ENCODE assay signal across 8 cellular contexts in the genomic region with DNA sequence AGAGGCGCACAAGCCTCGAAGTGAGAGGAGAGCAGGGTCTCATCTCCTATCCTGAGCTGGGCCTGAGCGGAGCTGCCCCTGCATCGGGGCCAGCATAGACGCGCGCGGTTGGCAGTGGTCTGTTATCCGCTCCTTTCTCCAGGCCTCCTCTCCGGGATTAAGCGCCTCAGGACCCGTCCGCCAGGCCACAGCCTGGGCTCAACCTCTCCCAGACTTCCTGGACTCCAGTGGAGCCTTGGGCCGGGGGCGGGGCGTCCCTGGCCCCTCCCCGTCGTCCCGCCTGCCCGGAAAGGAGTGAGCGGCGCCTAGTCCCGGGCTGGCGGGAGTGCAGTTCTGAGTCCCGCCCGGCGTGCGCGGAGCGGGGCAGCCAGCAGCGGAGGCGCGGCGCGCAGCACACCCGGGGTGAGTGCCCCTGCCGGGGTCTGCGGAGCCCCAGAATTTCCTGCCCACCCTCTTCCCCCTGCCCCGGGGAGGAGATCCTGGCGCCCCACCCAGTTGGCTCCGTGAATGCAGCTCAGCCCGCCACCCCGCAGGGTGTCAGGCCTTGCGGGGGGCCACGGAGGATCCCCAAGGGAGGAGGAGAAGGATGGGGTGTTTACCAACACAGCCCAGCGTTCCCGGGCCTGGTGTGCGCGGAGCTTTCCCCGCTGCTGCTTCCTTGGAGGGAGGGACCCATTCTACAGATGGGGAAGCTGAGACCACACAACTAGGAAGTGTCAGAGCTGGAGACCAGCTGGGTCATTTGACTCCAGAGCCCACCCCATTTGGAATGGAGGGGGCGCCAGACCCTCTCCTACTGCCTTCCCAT. TPM values are rescaled to one million over a fixed set of nuclear protein-coding genes. Genes with fewer than 3 reads are reported as not detected.
DNase-seq lines count a peak whose midpoint lies in the region; ATAC-seq and TF ChIP-seq lines count a peak whose summit lies in the region.

A gene with protein sequence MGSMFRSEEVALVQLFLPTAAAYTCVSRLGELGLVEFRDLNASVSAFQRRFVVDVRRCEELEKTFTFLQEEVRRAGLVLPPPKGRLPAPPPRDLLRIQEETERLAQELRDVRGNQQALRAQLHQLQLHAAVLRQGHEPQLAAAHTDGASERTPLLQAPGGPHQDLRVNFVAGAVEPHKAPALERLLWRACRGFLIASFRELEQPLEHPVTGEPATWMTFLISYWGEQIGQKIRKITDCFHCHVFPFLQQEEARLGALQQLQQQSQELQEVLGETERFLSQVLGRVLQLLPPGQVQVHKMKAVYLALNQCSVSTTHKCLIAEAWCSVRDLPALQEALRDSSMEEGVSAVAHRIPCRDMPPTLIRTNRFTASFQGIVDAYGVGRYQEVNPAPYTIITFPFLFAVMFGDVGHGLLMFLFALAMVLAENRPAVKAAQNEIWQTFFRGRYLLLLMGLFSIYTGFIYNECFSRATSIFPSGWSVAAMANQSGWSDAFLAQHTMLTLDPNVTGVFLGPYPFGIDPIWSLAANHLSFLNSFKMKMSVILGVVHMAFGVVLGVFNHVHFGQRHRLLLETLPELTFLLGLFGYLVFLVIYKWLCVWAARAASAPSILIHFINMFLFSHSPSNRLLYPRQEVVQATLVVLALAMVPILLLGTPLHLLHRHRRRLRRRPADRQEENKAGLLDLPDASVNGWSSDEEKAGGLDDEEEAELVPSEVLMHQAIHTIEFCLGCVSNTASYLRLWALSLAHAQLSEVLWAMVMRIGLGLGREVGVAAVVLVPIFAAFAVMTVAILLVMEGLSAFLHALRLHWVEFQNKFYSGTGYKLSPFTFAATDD (plus strand): TSS at position 308 of the 808 bp plus-strand sequence. CDS start 2,247 bp downstream, outside the sequence.

- ATAC-seq in CD4-positive, alpha-beta T cell (ENCODE audit: poor library complexity): peak; percentile 55
- peak; percentile 84 for ATAC-seq in Panc1
- ATAC-seq in activated T-helper 17 cell treated with anti-CD3 and anti-CD28 coated beads, Interleukin-2, amount 50 U/mL, for 72 hours (replicated peaks): peak; percentile 80
- peak; percentile 59 to 72 for ATAC-seq in naive thymus-derived CD8-positive, alpha-beta T cell
- no peak for ATAC-seq in HG03139 (IDR thresholded peaks at IDR 0.05; ENCODE audit: unreplicated experiment)

- peaks cover 4% of the 10 kb centered on the region for H3K36me3 ChIP-seq in H7 (replicated peaks; ENCODE audit: control insufficient read depth, insufficient read depth, low read length)
- peaks cover 5% of the 10 kb centered on the region; the same call in 1 of the 2 replicates for H3K36me3 ChIP-seq in Panc1 (ENCODE audit: control insufficient read depth, insufficient read depth, low read length)

- no peaks in the 10 kb centered on the region for H3K9me3 Mint-ChIP-seq in CD4-positive, alpha-beta T cell
- H3K9me3 Mint-ChIP-seq in activated T-helper 17 cell treated with anti-CD3 and anti-CD28 coated beads, Interleukin-2, amount 50 U/mL, for 72 hours: no peaks in the 10 kb centered on the region
- no peaks in the 10 kb centered on the region for H3K9me3 Mint-ChIP-seq in naive thymus-derived CD8-positive, alpha-beta T cell

- peaks cover 33% of the 10 kb centered on the region for H3K4me1 ChIP-seq in Panc1 (ENCODE audit: control insufficient read depth, insufficient read depth, low read length)

- peaks cover 29% of the 10 kb centered on the region for H3K4me1 Mint-ChIP-seq in CD4-positive, alpha-beta T cell (ENCODE audit: low read depth)
- H3K4me1 Mint-ChIP-seq in activated T-helper 17 cell treated with anti-CD3 and anti-CD28 coated beads, Interleukin-2, amount 50 U/mL, for 72 hours: peaks cover 7% of the 10 kb centered on the region
- H3K4me1 Mint-ChIP-seq in naive thymus-derived CD8-positive, alpha-beta T cell: peaks cover 15 to 40% (median 38%) of the 10 kb centered on the region in 4 donors

- H3K27ac Mint-ChIP-seq in CD4-positive, alpha-beta T cell: peak within 1 kb of the TSS; percentile 92
- H3K27ac Mint-ChIP-seq in activated T-helper 17 cell treated with anti-CD3 and anti-CD28 coated beads, Interleukin-2, amount 50 U/mL, for 72 hours: peak within 1 kb of the TSS; percentile 94
- peak within 1 kb of the TSS; percentile 91 to 97 (median 94) for H3K27ac Mint-ChIP-seq in naive thymus-derived CD8-positive, alpha-beta T cell

- peak in 8 of 10 experiments; percentile 12 to 62 (median 44) for DNase-seq in CD4-positive, alpha-beta T cell
- DNase-seq in H7: peak; percentile 98
- DNase-seq in Panc1 (ENCODE audit: low read depth, low spot score): no peak
- DNase-seq in fibroblast of pulmonary artery (ENCODE audit: low read depth): peak; percentile 78
- peak in 8 of 10 donors; percentile 30 to 58 (median 44) for DNase-seq in naive thymus-derived CD8-positive, alpha-beta T cell
- DNase-seq in substantia nigra (lab: John Stamatoyannopoulos, UW): peak in 34 of 49 donors; percentile 10 to 70 (median 37)

- H3K36me3 Mint-ChIP-seq in CD4-positive, alpha-beta T cell (ENCODE audit: low read depth): peaks cover 9% of the 10 kb centered on the region
- peaks cover 30% of the 10 kb centered on the region for H3K36me3 Mint-ChIP-seq in activated T-helper 17 cell treated with anti-CD3 and anti-CD28 coated beads, Interleukin-2, amount 50 U/mL, for 72 hours (ENCODE audit: low read depth)
- H3K36me3 Mint-ChIP-seq in naive thymus-derived CD8-positive, alpha-beta T cell: peaks cover 0 to 12% (median 0%) of the 10 kb centered on the region in 3 donors

- POLR2A ChIA-PET in CD4-positive, alpha-beta T cell (lab: Charles Lee): interaction anchor here (0.9 to 1.7 kb wide), 3 partner anchors 9 to 34 kb away, joined by 3 to 9 read pairs (median 3); a partner anchor contains a TSS
- POLR2A ChIA-PET in Panc1 (lab: Charles Lee): interaction anchor here (0.6 kb wide), 1 partner anchor 154 kb away, joined by 3 read pairs; no protein-coding TSS in a partner anchor
- POLR2A ChIA-PET in naive thymus-derived CD8-positive, alpha-beta T cell (lab: Charles Lee): interaction anchor here (1.1 to 3.5 kb wide), 6 partner anchors 8 to 172 kb away, joined by 3 to 23 read pairs (median 6); a partner anchor contains a TSS

- CTCF ChIA-PET in CD4-positive, alpha-beta T cell (lab: Charles Lee): interaction anchor here (0.9 kb wide), 1 partner anchor 171 kb away, joined by 4 read pairs; no protein-coding TSS in a partner anchor
- CTCF ChIA-PET in Panc1 (lab: Charles Lee): no interaction called here

- H3K27ac ChIP-seq in CD4-positive, alpha-beta T cell (ENCODE audit: low read depth, low read length): peak within 1 kb of the TSS; percentile 77
- H3K27ac ChIP-seq in Panc1 (ENCODE audit: low read length) (peak within 1 kb of the TSS; percentile 94), substantia nigra (ENCODE audit: low read depth, low read length, poor library complexity, severe bottlenecking) (peak within 1 kb of the TSS; percentile 72)

- no peak for TF ChIP-seq CTCF in CD4-positive, alpha-beta T cell (IDR thresholded peaks at IDR 0.05)
- TF ChIP-seq CTCF in Panc1 (IDR thresholded peaks at IDR 0.05): no peak
- no peak for TF ChIP-seq CTCF in fibroblast of pulmonary artery (IDR thresholded peaks at IDR 0.05; ENCODE audit: low read length, missing control alignments)

- no peaks in the 10 kb centered on the region for H3K9me3 ChIP-seq in CD4-positive, alpha-beta T cell (ENCODE audit: control insufficient read depth, low read length)
- H3K9me3 ChIP-seq in Panc1 (ENCODE audit: control insufficient read depth, insufficient read depth, low read depth, low read length): no peaks in the 10 kb centered on the region

- in situ Hi-C loops in Panc1 (cut with HindIII; ENCODE audit: low pct_unique_long_range_greater_than_20kb, low sequenced_read_pairs): no loop called here

- no peaks in the 10 kb centered on the region for H3K27me3 Mint-ChIP-seq in CD4-positive, alpha-beta T cell
- H3K27me3 Mint-ChIP-seq in activated T-helper 17 cell treated with anti-CD3 and anti-CD28 coated beads, Interleukin-2, amount 50 U/mL, for 72 hours: no peaks in the 10 kb centered on the region
- no peaks in the 10 kb centered on the region for H3K27me3 Mint-ChIP-seq in naive thymus-derived CD8-positive, alpha-beta T cell

- H3K4me3 ChIP-seq in H7 (ENCODE audit: insufficient read depth, low read depth, low read length) (peak within 1 kb of the TSS; percentile 68), Panc1 (ENCODE audit: low read depth in 2 of 2, low read length in 2 of 2) (peak within 1 kb of the TSS; percentile 72 to 92), fibroblast of pulmonary artery (replicated peaks; ENCODE audit: low read depth, low read length) (peak within 1 kb of the TSS; percentile 73)

- no TSS peak for BruUV-seq in Panc1 (replicated peaks; lab: Mats Ljungman, UMichigan)

- peak within 1 kb of the TSS; percentile 89 for H3K4me3 Mint-ChIP-seq in CD4-positive, alpha-beta T cell
- H3K4me3 Mint-ChIP-seq in activated T-helper 17 cell treated with anti-CD3 and anti-CD28 coated beads, Interleukin-2, amount 50 U/mL, for 72 hours: peak within 1 kb of the TSS; percentile 91
- peak within 1 kb of the TSS; percentile 80 to 96 (median 90) for H3K4me3 Mint-ChIP-seq in naive thymus-derived CD8-positive, alpha-beta T cell

- intact Hi-C loops in CD4-positive, alpha-beta T cell (cut with DNase I, micrococcal nuclease): loop anchor here (1.0 to 5.0 kb wide), 2 partner anchors 9 to 423 kb away; a partner anchor contains a TSS
- intact Hi-C loops in Panc1 (cut with micrococcal nuclease; ENCODE audit: unreplicated experiment): no loop called here

- H3K27me3 ChIP-seq in CD4-positive, alpha-beta T cell (ENCODE audit: control insufficient read depth, insufficient read depth, low read length): no peaks in the 10 kb centered on the region
- H3K27me3 ChIP-seq in H7 (ENCODE audit: control insufficient read depth, insufficient read depth, low read length) (no peaks in the 10 kb centered on the region), Panc1 (ENCODE audit: control insufficient read depth, insufficient read depth, low read length) (no peaks in the 10 kb centered on the region)

RNA-seq across cellular contexts. Expression of the gene that starts here (rescaled TPM):
- total RNA-seq in CD4-positive, alpha-beta T cell: 100 to 1,000 TPM; 202 to 207 TPM
- 44.7 and 62.9 TPM in 2 replicates for total RNA-seq in H7 (2014; rRNA removed; shearing (Covaris generic))
- 158 TPM for total RNA-seq in Panc1 (2021; ENCODE audit: unreplicated experiment)
- polyA plus RNA-seq in Panc1 (2012; ENCODE audit: insufficient read length): 192 TPM
- total RNA-seq in activated T-helper 17 cell treated with anti-CD3 and anti-CD28 coated beads, Interleukin-2, amount 50 U/mL, for 72 hours: 100 to 1,000 TPM; 217 to 244 TPM
- total RNA-seq in naive thymus-derived CD8-positive, alpha-beta T cell: 100 to 1,000 TPM; 149 to 164 TPM
- polyA plus RNA-seq in naive thymus-derived CD8-positive, alpha-beta T cell: 10 to 100 TPM; 19.9 to 24.2 (median 20.9) TPM
